14 cellular contexts compared by ENCODE assay signal in genomic region chr6:158303210-158303731, GRCh38.
"Had no signal": no experiment of that assay in that cellular context is flagged by ENCODE, and none has a peak within 500 bp of the region (broad histone marks: within the 10 kb centered on the region; RNA-seq: fewer than 3 reads in every experiment).

No MANE protein-coding gene starts in this region.

- H3K9me3 Mint-ChIP-seq: activated naive CD4-positive, alpha-beta T cell treated with anti-CD3 and anti-CD28 coated beads, Interleukin-2, amount 50 U/mL, for 72 hours had no signal

- H3K36me3 ChIP-seq: brain microvascular endothelial cell, sigmoid colon, thyroid gland had no signal

- H3K4me1 ChIP-seq: thyroid gland had no signal

- H3K4me3 ChIP-seq: sigmoid colon, thyroid gland had no signal

- H3K4me3 Mint-ChIP-seq: activated CD4-positive, alpha-beta memory T cell treated with anti-CD3 and anti-CD28 coated beads, Interleukin-2, amount 10 ng/mL, durations not matched to agents 7 days and 5 days; natural killer cell treated with Interleukin-12 subunit alpha and Interleukin-12 subunit beta and Interleukin-15 and Interleukin-18, amount 100 ng/mL, for 72 hours; T-helper 17 cell had no signal

- ATAC-seq: activated naive CD4-positive, alpha-beta T cell treated with anti-CD3 and anti-CD28 coated beads, Interleukin-2, amount 50 U/mL, for 72 hours; natural killer cell treated with Interleukin-12 subunit alpha and Interleukin-12 subunit beta and Interleukin-15 and Interleukin-18, amount 100 ng/mL, for 72 hours; T-helper 17 cell had no signal

- H3K27ac Mint-ChIP-seq: activated CD4-positive, alpha-beta memory T cell treated with anti-CD3 and anti-CD28 coated beads, Interleukin-2, amount 10 ng/mL, durations not matched to agents 7 days and 5 days; activated naive CD4-positive, alpha-beta T cell treated with anti-CD3 and anti-CD28 coated beads, Interleukin-2, amount 50 U/mL, for 72 hours; natural killer cell treated with Interleukin-12 subunit alpha and Interleukin-12 subunit beta and Interleukin-15 and Interleukin-18, amount 100 ng/mL, for 72 hours; T-helper 17 cell had no signal

- H3K27me3 ChIP-seq: brain microvascular endothelial cell, sigmoid colon, thyroid gland had no signal

- H3K27ac ChIP-seq: brain microvascular endothelial cell, sigmoid colon, thyroid gland, WERI-Rb-1 had no signal

- DNase-seq: activated CD4-positive, alpha-beta memory T cell treated with anti-CD3 and anti-CD28 coated beads, Interleukin-2, amount 10 ng/mL, durations not matched to agents 7 days and 5 days; activated effector memory CD4-positive, alpha-beta T cell treated with anti-CD3 and anti-CD28 coated beads, Interleukin-2, amount 50 U/mL, for 16 hours; activated T-cell treated with anti-CD3 and anti-CD28 coated beads, Interleukin-2, amount 50 U/mL, for 48 hours; brain microvascular endothelial cell; kidney glomerular epithelial cell; mesendoderm; sigmoid colon; stimulated activated CD4-positive, alpha-beta T cell treated with anti-CD3 and anti-CD28 coated beads, Interleukin-1b, Interleukin-23, amount 100 ng/mL, for 48 hours; T-helper 17 cell; thyroid gland; WERI-Rb-1 had no signal

- FAIRE-seq: urothelium cell line had no signal

- H3K27me3 Mint-ChIP-seq: activated CD4-positive, alpha-beta memory T cell treated with anti-CD3 and anti-CD28 coated beads, Interleukin-2, amount 10 ng/mL, durations not matched to agents 7 days and 5 days; natural killer cell treated with Interleukin-12 subunit alpha and Interleukin-12 subunit beta and Interleukin-15 and Interleukin-18, amount 100 ng/mL, for 72 hours; T-helper 17 cell had no signal

- H3K9me3 ChIP-seq: sigmoid colon, thyroid gland had no signal
